In the genomic region with DNA sequence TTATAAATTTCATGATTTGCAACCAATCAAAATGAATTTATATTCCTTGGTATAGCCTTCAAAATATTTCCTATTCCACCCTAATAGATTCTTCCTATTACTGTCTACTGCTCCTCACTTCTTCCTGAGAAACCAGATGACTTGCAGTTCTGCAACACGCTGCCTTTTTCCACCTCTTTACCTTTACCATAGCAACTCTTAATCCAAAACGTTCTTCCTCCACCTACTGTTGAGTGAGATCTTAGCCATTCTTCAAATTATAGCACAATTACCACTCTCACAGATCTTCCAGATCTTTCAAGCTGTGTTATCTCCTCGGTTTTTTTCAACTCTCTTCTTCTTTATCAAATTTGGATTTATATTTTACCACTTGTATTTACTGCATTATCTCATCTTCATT, we compare ENCODE assay signal across 25 cellular contexts.
"Had no signal": no experiment of that assay in that cellular context is flagged by ENCODE, and none has a peak within 500 bp of the region (broad histone marks: within the 10 kb centered on the region; RNA-seq: fewer than 3 reads in every experiment).

No MANE protein-coding gene starts in this region.

- H3K9me3 ChIP-seq: ascending aorta, heart right ventricle, left lung, lower lobe of right lung, mucosa of descending colon, ovary, right lobe of liver, thoracic aorta had no signal

- H3K36me3 ChIP-seq: ascending aorta, heart right ventricle, left lung, lower lobe of right lung, ovary, right lobe of liver, thoracic aorta had no signal

- H3K4me1 ChIP-seq: ascending aorta, heart right ventricle, left lung, lower lobe of right lung, right lobe of liver had no signal

- H3K27me3 Mint-ChIP-seq: activated naive CD8-positive, alpha-beta T cell treated with anti-CD3 and anti-CD28 coated beads, Interleukin-2, amount 10 ng/mL, durations not matched to agents 7 days and 5 days; brain; effector memory CD8-positive, alpha-beta T cell; progenitor cell of endocrine pancreas; stimulated activated naive CD8-positive, alpha-beta T cell treated with anti-CD3 and anti-CD28 coated beads, Interleukin-15, Interleukin-2, amounts not matched to agents 100 ng/mL and 50 ng/mL, for 24 hours had no signal

- H3K4me1 Mint-ChIP-seq: activated naive CD8-positive, alpha-beta T cell treated with anti-CD3 and anti-CD28 coated beads, Interleukin-2, amount 10 ng/mL, durations not matched to agents 7 days and 5 days; nephron had no signal

- H3K4me3 Mint-ChIP-seq: activated naive CD8-positive, alpha-beta T cell treated with anti-CD3 and anti-CD28 coated beads, Interleukin-2, amount 10 ng/mL, durations not matched to agents 7 days and 5 days; brain; effector memory CD8-positive, alpha-beta T cell; nephron; stimulated activated naive CD8-positive, alpha-beta T cell treated with anti-CD3 and anti-CD28 coated beads, Interleukin-15, Interleukin-2, amounts not matched to agents 100 ng/mL and 50 ng/mL, for 24 hours had no signal

- H3K27me3 ChIP-seq: ascending aorta, heart right ventricle, left lung, ovary, right lobe of liver had no signal

- ATAC-seq: effector memory CD8-positive, alpha-beta T cell; esophagus mucosa; heart right ventricle; left lung; lower lobe of right lung; mucosa of descending colon; right lobe of liver had no signal

- H3K4me3 ChIP-seq: ascending aorta, heart right ventricle, left lung, lower lobe of right lung, mucosa of descending colon, ovary, right lobe of liver, thoracic aorta had no signal

- H3K27ac Mint-ChIP-seq: activated naive CD8-positive, alpha-beta T cell treated with anti-CD3 and anti-CD28 coated beads, Interleukin-2, amount 10 ng/mL, durations not matched to agents 7 days and 5 days; effector memory CD8-positive, alpha-beta T cell; nephron; progenitor cell of endocrine pancreas; stimulated activated naive CD8-positive, alpha-beta T cell treated with anti-CD3 and anti-CD28 coated beads, Interleukin-15, Interleukin-2, amounts not matched to agents 100 ng/mL and 50 ng/mL, for 24 hours had no signal

- H3K36me3 Mint-ChIP-seq: activated naive CD8-positive, alpha-beta T cell treated with anti-CD3 and anti-CD28 coated beads, Interleukin-2, amount 10 ng/mL, durations not matched to agents 7 days and 5 days; brain had no signal

- H3K9me3 Mint-ChIP-seq: brain, nephron had no signal

- H3K27ac ChIP-seq: ascending aorta, heart right ventricle, left lung, lower lobe of right lung, ovary, right lobe of liver, thoracic aorta had no signal

- DNase-seq: activated CD4-positive, alpha-beta T cell treated with anti-CD3 and anti-CD28 coated beads for 4 hours; activated CD4-positive, alpha-beta T cell treated with anti-CD3 and anti-CD28 coated beads, Interleukin-2, amount 50 U/mL, for 4 hours; activated CD8-positive, alpha-beta memory T cell treated with anti-CD3 and anti-CD28 coated beads for 24 hours; activated effector memory CD4-positive, alpha-beta T cell treated with Interleukin-2 at 50 U/mL for 16 hours; activated naive CD4-positive, alpha-beta T cell treated with Interleukin-2 at 50 U/mL for 16 hours; activated naive CD8-positive, alpha-beta T cell treated with anti-CD3 and anti-CD28 coated beads, Interleukin-2, amount 10 ng/mL, durations not matched to agents 7 days and 5 days; cortex of kidney; effector memory CD8-positive, alpha-beta T cell; foreskin fibroblast; heart right ventricle; left lung; lower lobe of right lung; mucosa of descending colon; ovary; right lobe of liver; stimulated activated CD4-positive, alpha-beta T cell treated with anti-CD3 and anti-CD28 coated beads, Interleukin-12 subunit alpha, Interleukin-12 subunit beta, amount 100 ng/mL, for 4 hours; stimulated activated CD4-positive, alpha-beta T cell treated with anti-CD3 and anti-CD28 coated beads, Interleukin-4, amount 100 ng/mL, for 1 hour; trophoblast cell had no signal
